Comparison of ENCODE assay signal across 24 cellular contexts in genomic region chr1:82258887-82259286, GRCh38.
"Had no signal": no experiment of that assay in that cellular context is flagged by ENCODE, and none has a peak within 500 bp of the region (broad histone marks: within the 10 kb centered on the region; RNA-seq: fewer than 3 reads in every experiment).

No MANE protein-coding gene starts in this region.

- H3K4me2 ChIP-seq: neural progenitor cell, smooth muscle cell had no signal

- H3K27ac ChIP-seq: lower lobe of right lung, neural progenitor cell, neutrophil, ovary, right atrium auricular region, right lobe of liver, tibial nerve, uterus had no signal

- H3K4me1 ChIP-seq: lower lobe of right lung, neural progenitor cell, right atrium auricular region, right lobe of liver, tibial nerve, uterus had no signal

- H3K27me3 ChIP-seq: neural progenitor cell, neutrophil, ovary, right atrium auricular region, right lobe of liver, tibial nerve, uterus had no signal

- ATAC-seq: left cardiac atrium; left lobe of liver; lower lobe of right lung; naive thymus-derived CD8-positive, alpha-beta T cell; right lobe of liver; stimulated activated memory B cell treated with anti-CD40 and anti-IgM and Interleukin-4, amounts not matched to agents 10 μg/mL and 1 μg/mL and 100 μg/mL, for 72 hours; stimulated activated naive CD8-positive, alpha-beta T cell treated with anti-CD3 and anti-CD28 coated beads, Interleukin-15, amount 100 ng/mL, for 72 hours had no signal

- H3K36me3 ChIP-seq: lower lobe of right lung, neural progenitor cell, neutrophil, ovary, right atrium auricular region, right lobe of liver, tibial nerve, uterus had no signal

- H2AFZ ChIP-seq: neural progenitor cell had no signal

- H3K9ac ChIP-seq: neural progenitor cell had no signal

- DNase-seq: hippocampal formation; kidney glomerular epithelial cell; left cardiac atrium; lower lobe of right lung; mammary epithelial cell; mesenchymal stem cell; naive thymus-derived CD8-positive, alpha-beta T cell; ovary; right lobe of liver; stimulated activated CD4-positive, alpha-beta T cell treated with anti-CD3 and anti-CD28 coated beads, Interleukin-1b, Interleukin-23, amount 100 ng/mL, for 48 hours; stimulated activated CD4-positive, alpha-beta T cell treated with anti-CD3 and anti-CD28 coated beads, Interleukin-2, amount 100 ng/mL, for 48 hours; stimulated activated CD4-positive, alpha-beta T cell treated with anti-CD3 and anti-CD28 coated beads, Interleukin-4, amount 100 ng/mL, for 4 hours; stimulated activated CD8-positive, alpha-beta memory T cell treated with anti-CD3 and anti-CD28 coated beads, Interleukin-4, amount 100 ng/mL, for 48 hours; stimulated activated naive CD4-positive, alpha-beta T cell treated with Interleukin-2 at 50 U/mL for 16 hours; stimulated activated naive CD8-positive, alpha-beta T cell treated with anti-CD3 and anti-CD28 coated beads, Interleukin-15, amount 100 ng/mL, for 72 hours; substantia nigra; uterus had no signal

- H3K9me3 ChIP-seq: lower lobe of right lung, neutrophil, ovary, right atrium auricular region, right lobe of liver, tibial nerve, uterus had no signal

- H3K4me3 ChIP-seq: lower lobe of right lung, neural progenitor cell, ovary, right atrium auricular region, right lobe of liver, smooth muscle cell, tibial nerve, uterus had no signal
